In genomic region chr1:7503691-7504437, GRCh38 we compare ENCODE assay signal across 18 cellular contexts.
DNase-seq lines count a peak whose midpoint lies in the region; ATAC-seq and TF ChIP-seq lines count a peak whose summit lies in the region.
"Had no signal": no experiment of that assay in that cellular context is flagged by ENCODE, and none has a peak within 500 bp of the region (broad histone marks: within the 10 kb centered on the region; RNA-seq: fewer than 3 reads in every experiment).

No MANE protein-coding gene starts in this region.

- H3K27me3 ChIP-seq in ascending aorta = no peaks in the 10 kb centered on the region

- H3K9me3 ChIP-seq in ascending aorta = no peaks in the 10 kb centered on the region

- H3K4me1 ChIP-seq in ascending aorta = no peaks in the 10 kb centered on the region

- no peaks in the 10 kb centered on the region for H3K36me3 Mint-ChIP-seq in natural killer cell treated with Interleukin-12 subunit alpha and Interleukin-12 subunit beta and Interleukin-15 and Interleukin-18, amount 100 ng/mL, for 72 hours
- H3K36me3 Mint-ChIP-seq in natural killer cell = no peaks in the 10 kb centered on the region
- H3K36me3 Mint-ChIP-seq in stimulated activated memory B cell treated with anti-CD40 and anti-IgM and Interleukin-4, amounts not matched to agents 10 μg/mL and 1 μg/mL and 100 μg/mL, for 72 hours = no peaks in the 10 kb centered on the region
- H3K36me3 Mint-ChIP-seq: CD4-positive, alpha-beta memory T cell had no signal

- H3K4me3 Mint-ChIP-seq in natural killer cell treated with Interleukin-12 subunit alpha and Interleukin-12 subunit beta and Interleukin-15 and Interleukin-18, amount 100 ng/mL, for 72 hours = no peak overlapping the region
- H3K4me3 Mint-ChIP-seq in natural killer cell = no peak overlapping the region
- no peak overlapping the region for H3K4me3 Mint-ChIP-seq in stimulated activated memory B cell treated with anti-CD40 and anti-IgM and Interleukin-4, amounts not matched to agents 10 μg/mL and 1 μg/mL and 100 μg/mL, for 72 hours
- H3K4me3 Mint-ChIP-seq: B cell; CD4-positive, alpha-beta memory T cell; GM23338; H9 had no signal

- TF ChIP-seq CTCF in natural killer cell (IDR thresholded peaks at IDR 0.05) (no peak), ascending aorta (IDR thresholded peaks at IDR 0.05) (no peak)

- intact Hi-C loops in natural killer cell (cut with micrococcal nuclease) = no loop called here
- intact Hi-C loops in ascending aorta (cut with DNase I) = no loop called here

- no peaks in the 10 kb centered on the region for H3K9me3 Mint-ChIP-seq in natural killer cell treated with Interleukin-12 subunit alpha and Interleukin-12 subunit beta and Interleukin-15 and Interleukin-18, amount 100 ng/mL, for 72 hours
- no peaks in the 10 kb centered on the region for H3K9me3 Mint-ChIP-seq in natural killer cell
- no peaks in the 10 kb centered on the region for H3K9me3 Mint-ChIP-seq in stimulated activated memory B cell treated with anti-CD40 and anti-IgM and Interleukin-4, amounts not matched to agents 10 μg/mL and 1 μg/mL and 100 μg/mL, for 72 hours
- H3K9me3 Mint-ChIP-seq: CD4-positive, alpha-beta memory T cell; GM23338; H9 had no signal

- H3K36me3 ChIP-seq in ascending aorta = no peaks in the 10 kb centered on the region

- no peak overlapping the region for H3K4me3 ChIP-seq in ascending aorta
- H3K4me3 ChIP-seq: GM23338 had no signal

- peak in 1 of 2 donors; percentile 4 for ATAC-seq in natural killer cell treated with Interleukin-12 subunit alpha and Interleukin-12 subunit beta and Interleukin-15 and Interleukin-18, amount 100 ng/mL, for 72 hours
- ATAC-seq in natural killer cell = no peak
- peak; percentile 4 for ATAC-seq in stimulated activated memory B cell treated with anti-CD40 and anti-IgM and Interleukin-4, amounts not matched to agents 10 μg/mL and 1 μg/mL and 100 μg/mL, for 72 hours
- ATAC-seq: GM23338, HCT116 had no signal

- DNase-seq in natural killer cell treated with Interleukin-12 subunit alpha and Interleukin-12 subunit beta and Interleukin-15 and Interleukin-18, amount 100 ng/mL, for 72 hours (ENCODE audit: low spot score) = peak; percentile 52
- DNase-seq in natural killer cell = no peak
- DNase-seq in SK-N-DZ (ENCODE audit: low spot score) = peak; percentile 1
- DNase-seq in activated gamma-delta T cell (lab: John Stamatoyannopoulos, UW) = no peak
- no peak for DNase-seq in ascending aorta (ENCODE audit: low spot score in 2 of 2)
- DNase-seq: C1 segment of cervical spinal cord; Calu3; CD4-positive, alpha-beta memory T cell; COR-L47; DMS53; DMS79 treated with DMSO at 0.1 percent for 48 hours; GF-D8; H9 had no signal

- no peaks in the 10 kb centered on the region for H3K4me1 Mint-ChIP-seq in natural killer cell treated with Interleukin-12 subunit alpha and Interleukin-12 subunit beta and Interleukin-15 and Interleukin-18, amount 100 ng/mL, for 72 hours (ENCODE audit: low read depth in 2 of 2)
- H3K4me1 Mint-ChIP-seq in natural killer cell = no peaks in the 10 kb centered on the region
- no peaks in the 10 kb centered on the region for H3K4me1 Mint-ChIP-seq in stimulated activated memory B cell treated with anti-CD40 and anti-IgM and Interleukin-4, amounts not matched to agents 10 μg/mL and 1 μg/mL and 100 μg/mL, for 72 hours
- H3K4me1 Mint-ChIP-seq: B cell; CD4-positive, alpha-beta memory T cell had no signal

- H3K27ac Mint-ChIP-seq in natural killer cell treated with Interleukin-12 subunit alpha and Interleukin-12 subunit beta and Interleukin-15 and Interleukin-18, amount 100 ng/mL, for 72 hours = no peak overlapping the region
- H3K27ac Mint-ChIP-seq in natural killer cell = no peak overlapping the region
- no peak overlapping the region for H3K27ac Mint-ChIP-seq in stimulated activated memory B cell treated with anti-CD40 and anti-IgM and Interleukin-4, amounts not matched to agents 10 μg/mL and 1 μg/mL and 100 μg/mL, for 72 hours
- H3K27ac Mint-ChIP-seq: B cell; CD4-positive, alpha-beta memory T cell; GM23338; H9 had no signal

- H3K27ac ChIP-seq in ascending aorta = no peak overlapping the region
- H3K27ac ChIP-seq: 22Rv1 had no signal

- no peaks in the 10 kb centered on the region for H3K27me3 Mint-ChIP-seq in natural killer cell treated with Interleukin-12 subunit alpha and Interleukin-12 subunit beta and Interleukin-15 and Interleukin-18, amount 100 ng/mL, for 72 hours
- no peaks in the 10 kb centered on the region for H3K27me3 Mint-ChIP-seq in natural killer cell (ENCODE audit: low read depth in 2 of 2)
- H3K27me3 Mint-ChIP-seq in stimulated activated memory B cell treated with anti-CD40 and anti-IgM and Interleukin-4, amounts not matched to agents 10 μg/mL and 1 μg/mL and 100 μg/mL, for 72 hours = no peaks in the 10 kb centered on the region
- H3K27me3 Mint-ChIP-seq: B cell; CD4-positive, alpha-beta memory T cell had no signal

Comparison
In these comparisons a context has a peak if more than half of its experiments do, and no peak if none do; other contexts are left out.
1. DNase-seq: peak in natural killer cell treated with Interleukin-12 subunit alpha and Interleukin-12 subunit beta and Interleukin-15 and Interleukin-18, amount 100 ng/mL, for 72 hours (single experiment) and SK-N-DZ (single experiment); none in natural killer cell (single experiment), activated gamma-delta T cell (single experiment) and ascending aorta (0 of 2).